In genomic region chr5:54390539-54391031, GRCh38 we compare ENCODE assay signal across 1 cellular context.
TF ChIP-seq lines count a peak whose summit lies in the region.

No MANE protein-coding gene starts in this region.

TF ChIP-seq in K562, 482 proteins besides CTCF, POLR2A, EP300 and RAD21 (continued from another document and continues in another):
- TF ChIP-seq PBX2 (CRISPR knock-in tag; IDR thresholded peaks at IDR 0.05; ENCODE audit: low read depth), result peak; percentile 39; the same call in 1 of the 2 replicates
- TF ChIP-seq PBX2 (tag; conservative IDR thresholded peaks at IDR 0.05; ENCODE audit: low read depth), result peak; percentile 69
- TF ChIP-seq IRF9 (tag; IDR thresholded peaks at IDR 0.05), result no peak
- TF ChIP-seq NFE2L1 (tag; IDR thresholded peaks at IDR 0.05; ENCODE audit: borderline replicate concordance, low read depth), result no peak
- TF ChIP-seq ZNF764 (CRISPR knock-in tag; IDR thresholded peaks at IDR 0.05; ENCODE audit: low read depth), result no peak
- no peak for TF ChIP-seq ZNF184 (CRISPR knock-in tag; IDR thresholded peaks at IDR 0.05)
- TF ChIP-seq ZNF318 (IDR thresholded peaks at IDR 0.05; ENCODE audit: borderline replicate concordance in 1 of 2, low read depth in 1 of 2), result no peak
- no peak for TF ChIP-seq ELK1 (CRISPR knock-in tag; IDR thresholded peaks at IDR 0.05)
- TF ChIP-seq DPF2 (IDR thresholded peaks at IDR 0.05), result peak; percentile 9
- TF ChIP-seq PML (IDR thresholded peaks at IDR 0.05; ENCODE audit: low read length), result no peak
- no peak for TF ChIP-seq RBBP5 (IDR thresholded peaks at IDR 0.05; ENCODE audit: borderline replicate concordance, insufficient read depth, low read length, poor library complexity, severe bottlenecking)
- TF ChIP-seq SIN3B (IDR thresholded peaks at IDR 0.05; ENCODE audit: low read depth), result no peak
- no peak for TF ChIP-seq CC2D1A (IDR thresholded peaks at IDR 0.05)
- no peak for TF ChIP-seq MAX (CRISPR knock-in tag; IDR thresholded peaks at IDR 0.05)
- no peak for TF ChIP-seq MAZ (CRISPR knock-in tag; conservative IDR thresholded peaks at IDR 0.05 in 1 of 2, IDR thresholded peaks at IDR 0.05 in 1 of 2)
- no peak for TF ChIP-seq GTF2B (IDR thresholded peaks at IDR 0.05; ENCODE audit: extremely low read depth, insufficient read length)
- TF ChIP-seq STAT5A (IDR thresholded peaks at IDR 0.05; ENCODE audit: borderline replicate concordance, low read length), result no peak
- TF ChIP-seq MNT (conservative IDR thresholded peaks at IDR 0.05), result peak in 1 of 2 experiments; percentile 32; a peak in 2 of 4 replicates
- TF ChIP-seq KAT8 (IDR thresholded peaks at IDR 0.05; ENCODE audit: low read depth), result no peak
- TF ChIP-seq BRCA1 (IDR thresholded peaks at IDR 0.05), result no peak
- TF ChIP-seq BRCA1 (CRISPR knock-in tag; IDR thresholded peaks at IDR 0.05), result no peak
- no peak for TF ChIP-seq HNRNPUL1 (IDR thresholded peaks at IDR 0.05; ENCODE audit: low read length)
- no peak for TF ChIP-seq GTF2E2 (tag; IDR thresholded peaks at IDR 0.05)
- no peak for TF ChIP-seq CREBBP (IDR thresholded peaks at IDR 0.05; ENCODE audit: low read depth, low read length)
- TF ChIP-seq HDAC2 (IDR thresholded peaks at IDR 0.05), result 0 out of 2 replicates have a peak, but pooled peaks have one; percentile 18
- no peak for TF ChIP-seq RBM15 (IDR thresholded peaks at IDR 0.05; ENCODE audit: insufficient read depth, low read length)
- no peak for TF ChIP-seq NCOR1 (IDR thresholded peaks at IDR 0.05)
- no peak for TF ChIP-seq ZBTB11 (CRISPR knock-in tag; IDR thresholded peaks at IDR 0.05)
- peak; percentile 52 for TF ChIP-seq MEIS2 (IDR thresholded peaks at IDR 0.05; ENCODE audit: partially characterized antibody)
- no peak for TF ChIP-seq RFX5 (IDR thresholded peaks at IDR 0.05; ENCODE audit: low read depth, low read length)
- TF ChIP-seq MCM5 (IDR thresholded peaks at IDR 0.05; ENCODE audit: low read depth), result no peak
- no peak for TF ChIP-seq AFF4 (CRISPR knock-in tag; IDR thresholded peaks at IDR 0.05)
